ENCODE assay signal across 9 cellular contexts in the genomic region with DNA sequence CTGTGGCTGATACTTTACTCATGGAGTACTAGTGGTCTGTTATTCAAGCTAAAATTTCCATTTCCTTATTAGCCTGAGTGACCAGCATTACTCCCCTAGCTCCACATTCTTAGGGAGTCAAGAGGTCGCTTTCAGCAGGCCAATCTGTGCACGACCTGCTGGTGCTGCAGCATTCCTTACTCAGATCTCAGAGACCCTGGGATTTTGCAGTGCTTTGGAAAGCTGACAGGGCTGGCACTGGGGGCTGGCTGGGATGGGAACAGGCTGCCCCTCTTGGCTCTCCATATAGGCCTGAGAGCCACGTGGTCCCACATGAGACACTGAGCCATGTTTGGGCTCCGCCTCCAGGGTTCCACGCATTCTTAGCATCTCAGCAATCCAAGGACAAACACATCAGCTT.
DNase-seq lines count a peak whose midpoint lies in the region; ATAC-seq and TF ChIP-seq lines count a peak whose summit lies in the region.
"Had no signal": no experiment of that assay in that cellular context is flagged by ENCODE, and none has a peak within 500 bp of the region (broad histone marks: within the 10 kb centered on the region; RNA-seq: fewer than 3 reads in every experiment).

No MANE protein-coding gene starts in this region.

- H3K36me3 ChIP-seq in fibroblast of lung (ENCODE audit: control insufficient read depth, insufficient read depth, low read length) (no peaks in the 10 kb centered on the region), mesendoderm (ENCODE audit: control insufficient read depth, insufficient read depth, low read length) (no peaks in the 10 kb centered on the region), aorta (ENCODE audit: control insufficient read depth in 1 of 2, insufficient read depth in 2 of 2, low read length in 1 of 2) (no peaks in the 10 kb centered on the region)

- H3K27ac ChIP-seq in fibroblast of lung (ENCODE audit: insufficient read depth, low read length) (peak overlapping the region; percentile 37), mesendoderm (ENCODE audit: low read depth, low read length) (no peak overlapping the region), aorta (ENCODE audit: low read depth in 1 of 2, low read length in 2 of 2) (peak overlapping the region in 1 of 2 donors; percentile 49)

- no peak overlapping the region for H3K18ac ChIP-seq in mesendoderm (ENCODE audit: low read length)

- H3K79me2 ChIP-seq in fibroblast of lung (ENCODE audit: control insufficient read depth, insufficient read depth, low read length) (peaks cover 19% of the 10 kb centered on the region), mesendoderm (ENCODE audit: control insufficient read depth, insufficient read depth, low read length) (no peaks in the 10 kb centered on the region)

- H3K4me1 ChIP-seq in fibroblast of lung (ENCODE audit: control insufficient read depth, extremely low read depth, insufficient read depth, low read length): peaks cover 9% of the 10 kb centered on the region
- no peaks in the 10 kb centered on the region for H3K4me1 ChIP-seq in mesendoderm (ENCODE audit: control insufficient read depth, low read depth, low read length)
- peaks cover 0 to 4% of the 10 kb centered on the region in 2 donors for H3K4me1 ChIP-seq in aorta (ENCODE audit: control insufficient read depth in 1 of 2, insufficient read depth in 2 of 2, low read length in 2 of 2)

- H3K9ac ChIP-seq in fibroblast of lung (ENCODE audit: insufficient read depth, low read length) (no peak overlapping the region), mesendoderm (ENCODE audit: low read length) (no peak overlapping the region)

- H3K23ac ChIP-seq in mesendoderm (ENCODE audit: low read length): no peak overlapping the region

- TF ChIP-seq CTCF in fibroblast of lung (conservative IDR thresholded peaks at IDR 0.05 in 1 of 2, IDR thresholded peaks at IDR 0.05 in 1 of 2; ENCODE audit: low read depth in 1 of 2, low read length in 2 of 2): no peak

- H2AK5ac ChIP-seq in mesendoderm (ENCODE audit: low read length): no peak overlapping the region

- H2BK120ac ChIP-seq in mesendoderm (ENCODE audit: low read depth, low read length): no peak overlapping the region

- intact Hi-C loops in aorta (cut with DNase I): no loop called here

- no peak overlapping the region for H2AFZ ChIP-seq in fibroblast of lung (ENCODE audit: low read length)

- H3K9me3 ChIP-seq in fibroblast of lung (ENCODE audit: control insufficient read depth, insufficient read depth, low read depth, low read length) (no peaks in the 10 kb centered on the region), aorta (ENCODE audit: control insufficient read depth, low read length) (no peaks in the 10 kb centered on the region)

- H3K4me2 ChIP-seq in fibroblast of lung (ENCODE audit: extremely low read depth, insufficient read depth, low read length): peak overlapping the region; percentile 18
- no peak overlapping the region for H3K4me2 ChIP-seq in mesendoderm (ENCODE audit: low read length)

- no CpG with 5 or more reads among the region's 5 CpGs for WGBS in mesendoderm (ENCODE audit: extremely low coverage, insufficient coverage, low lambda C conversion rate)
- 13 to 17% methylated on average over 5 of the region's 5 CpGs for WGBS in aorta, 2 donors

- no peak overlapping the region for H3K4ac ChIP-seq in mesendoderm (ENCODE audit: low read depth, low read length)

- no peak overlapping the region for H3K56ac ChIP-seq in mesendoderm (ENCODE audit: low read length)

- no peaks in the 10 kb centered on the region for H4K20me1 ChIP-seq in fibroblast of lung (ENCODE audit: control insufficient read depth, extremely low read depth, insufficient read depth, low read length)

- ATAC-seq in aorta (ENCODE audit: low FRiP score) (peak; percentile 62), HG03139 (IDR thresholded peaks at IDR 0.05; ENCODE audit: unreplicated experiment) (no peak), HG02852 (IDR thresholded peaks at IDR 0.05; ENCODE audit: unreplicated experiment) (no peak)
- ATAC-seq in stimulated activated naive CD8-positive, alpha-beta T cell treated with anti-CD3 and anti-CD28 coated beads, Interleukin-15, Interleukin-2, amounts not matched to agents 100 U/mL and 50 U/mL, for 24 hours: no peak
- ATAC-seq: activated CD4-positive, alpha-beta T cell treated with anti-CD3 and anti-CD28 coated beads for 36 hours had no signal

- no peaks in the 10 kb centered on the region for H3K79me1 ChIP-seq in mesendoderm (ENCODE audit: low read length)

- H3K27me3 ChIP-seq in fibroblast of lung (ENCODE audit: control insufficient read depth, insufficient read depth, low read length) (no peaks in the 10 kb centered on the region), mesendoderm (ENCODE audit: insufficient read depth, low read length, poor library complexity) (no peaks in the 10 kb centered on the region), aorta (ENCODE audit: control insufficient read depth in 1 of 2, insufficient read depth in 2 of 2, low read length in 1 of 2) (no peaks in the 10 kb centered on the region)

- no peak overlapping the region for H4K5ac ChIP-seq in mesendoderm (ENCODE audit: low read length)

- no peak overlapping the region for H2BK15ac ChIP-seq in mesendoderm (replicated peaks; ENCODE audit: low read depth)

- no peak overlapping the region for H4K8ac ChIP-seq in mesendoderm (ENCODE audit: low read depth, low read length)

- H3K4me3 ChIP-seq in fibroblast of lung (replicated peaks in 1 of 4; ENCODE audit: control extremely low read depth in 1 of 4, insufficient read depth in 1 of 4, low read depth in 3 of 4, low read length in 4 of 4) (no peak overlapping the region), mesendoderm (ENCODE audit: low read length) (no peak overlapping the region), aorta (ENCODE audit: low read length in 2 of 2) (no peak overlapping the region)

- DNase-seq in activated CD8-positive, alpha-beta memory T cell treated with anti-CD3 and anti-CD28 coated beads, Interleukin-2, amount 50 U/mL, for 48 hours: peak; percentile 33
- no peak for DNase-seq in activated CD8-positive, alpha-beta memory T cell treated with anti-CD3 and anti-CD28 coated beads for 24 hours
- DNase-seq in fibroblast of lung (ENCODE audit: low read depth in 2 of 2): peak; percentile 58 to 80
- peak; percentile 57 for DNase-seq in mesendoderm
- DNase-seq in aorta: peak; percentile 66 to 79
- DNase-seq in stimulated activated naive CD8-positive, alpha-beta T cell treated with anti-CD3 and anti-CD28 coated beads, Interleukin-15, Interleukin-2, amounts not matched to agents 100 U/mL and 50 U/mL, for 24 hours: no peak
- DNase-seq: activated CD4-positive, alpha-beta T cell treated with anti-CD3 and anti-CD28 coated beads for 36 hours had no signal

- H2BK5ac ChIP-seq in mesendoderm (ENCODE audit: low read length): no peak overlapping the region

Comparison
In these comparisons a context has a peak if more than half of its experiments do, and no peak if none do; other contexts are left out.
1. DNase-seq: peak in activated CD8-positive, alpha-beta memory T cell treated with anti-CD3 and anti-CD28 coated beads, Interleukin-2, amount 50 U/mL, for 48 hours (single experiment), fibroblast of lung (2 of 2), mesendoderm (single experiment) and aorta (2 of 2); none in activated CD8-positive, alpha-beta memory T cell treated with anti-CD3 and anti-CD28 coated beads for 24 hours (single experiment) and stimulated activated naive CD8-positive, alpha-beta T cell treated with anti-CD3 and anti-CD28 coated beads, Interleukin-15, Interleukin-2, amounts not matched to agents 100 U/mL and 50 U/mL, for 24 hours (single experiment).